Comparison of ENCODE assay signal across 25 cellular contexts in genomic region chr6:105204768-105205167, GRCh38. TPM values are rescaled to one million over a fixed set of nuclear protein-coding genes. Genes with fewer than 3 reads are reported as not detected.
"Had no signal": no experiment of that assay in that cellular context is flagged by ENCODE, and none has a peak within 500 bp of the region (broad histone marks: within the 10 kb centered on the region; RNA-seq: fewer than 3 reads in every experiment).

No MANE protein-coding gene starts in this region.

- H3K4me3 ChIP-seq: adrenal gland, heart right ventricle, left ventricle myocardium inferior, right atrium auricular region, spleen, suprapubic skin, tibial artery had no signal

- H3K4me1 ChIP-seq: adrenal gland, heart right ventricle, left ventricle myocardium inferior, parathyroid adenoma, right atrium auricular region, spleen, suprapubic skin, tibial artery had no signal

- DNase-seq: activated B cell treated with CpG ODN at 0.5 μM for 24 hours; activated effector memory CD4-positive, alpha-beta T cell treated with anti-CD3 and anti-CD28 coated beads, Interleukin-2, amount 50 U/mL, for 16 hours; activated naive CD4-positive, alpha-beta T cell treated with anti-CD3 and anti-CD28 coated beads for 36 hours; activated naive CD8-positive, alpha-beta T cell treated with anti-CD3 and anti-CD28 coated beads for 36 hours; activated T-cell treated with anti-CD3 and anti-CD28 coated beads, Interleukin-2, amount 50 U/mL, for 1 hour; adrenal gland; aorta; cortex of kidney; effector memory CD8-positive, alpha-beta T cell; foreskin fibroblast; heart right ventricle; left ventricle myocardium inferior; naive B cell; occipital lobe; spleen; stimulated activated naive CD4-positive, alpha-beta T cell; T-cell; tibial artery had no signal

- H3K36me3 Mint-ChIP-seq: activated naive CD8-positive, alpha-beta T cell treated with anti-CD3 and anti-CD28 coated beads for 36 hours; brain; T-cell had no signal

- H3K27ac Mint-ChIP-seq: activated B cell treated with CpG ODN at 0.5 μM for 24 hours; activated naive CD4-positive, alpha-beta T cell treated with anti-CD3 and anti-CD28 coated beads for 36 hours; activated naive CD8-positive, alpha-beta T cell treated with anti-CD3 and anti-CD28 coated beads for 36 hours; activated T-helper 1 cell treated with anti-CD3 and anti-CD28 coated beads, Interleukin-12 subunit alpha, Interleukin-12 subunit beta, Interleukin-2, Interleukin-4 antibody, amounts not matched to agents 30 ng/mL and 10 ng/mL and 1 ng/mL, durations not matched to agents 14 hours and 24 hours and 36 hours; effector memory CD8-positive, alpha-beta T cell; naive B cell; T-cell; T-helper 2 cell treated with Interferon-gamma antibody and Interleukin-4, amounts not matched to agents 5 μg/mL and 100 μg/mL, for 36 hours had no signal

- H3K4me3 Mint-ChIP-seq: activated B cell treated with CpG ODN at 0.5 μM for 24 hours; activated naive CD4-positive, alpha-beta T cell treated with anti-CD3 and anti-CD28 coated beads for 36 hours; activated naive CD8-positive, alpha-beta T cell treated with anti-CD3 and anti-CD28 coated beads for 36 hours; activated T-helper 1 cell treated with anti-CD3 and anti-CD28 coated beads, Interleukin-12 subunit alpha, Interleukin-12 subunit beta, Interleukin-2, Interleukin-4 antibody, amounts not matched to agents 30 ng/mL and 10 ng/mL and 1 ng/mL, durations not matched to agents 14 hours and 24 hours and 36 hours; brain; effector memory CD8-positive, alpha-beta T cell; naive B cell; T-cell; T-helper 2 cell treated with Interferon-gamma antibody and Interleukin-4, amounts not matched to agents 5 μg/mL and 100 μg/mL, for 36 hours had no signal

- H3K27me3 ChIP-seq: adrenal gland, heart right ventricle, right atrium auricular region, spleen, suprapubic skin, tibial artery had no signal

- H3K4me1 Mint-ChIP-seq: activated B cell treated with CpG ODN at 0.5 μM for 24 hours; activated naive CD8-positive, alpha-beta T cell treated with anti-CD3 and anti-CD28 coated beads for 36 hours; naive B cell; T-cell had no signal

- H3K36me3 ChIP-seq: adrenal gland, heart right ventricle, left ventricle myocardium inferior, right atrium auricular region, spleen, suprapubic skin, tibial artery had no signal

- H3K79me2 ChIP-seq: parathyroid adenoma had no signal

- H3K9me3 ChIP-seq: adrenal gland, heart right ventricle, left ventricle myocardium inferior, right atrium auricular region, spleen, suprapubic skin, tibial artery had no signal

- H3K9me3 Mint-ChIP-seq: activated B cell treated with CpG ODN at 0.5 μM for 24 hours; activated naive CD4-positive, alpha-beta T cell treated with anti-CD3 and anti-CD28 coated beads for 36 hours; activated naive CD8-positive, alpha-beta T cell treated with anti-CD3 and anti-CD28 coated beads for 36 hours; activated T-helper 1 cell treated with anti-CD3 and anti-CD28 coated beads, Interleukin-12 subunit alpha, Interleukin-12 subunit beta, Interleukin-2, Interleukin-4 antibody, amounts not matched to agents 30 ng/mL and 10 ng/mL and 1 ng/mL, durations not matched to agents 14 hours and 24 hours and 36 hours; effector memory CD8-positive, alpha-beta T cell; T-cell; T-helper 2 cell treated with Interferon-gamma antibody and Interleukin-4, amounts not matched to agents 5 μg/mL and 100 μg/mL, for 36 hours had no signal

- H2AFZ ChIP-seq: parathyroid adenoma had no signal

- H3K9ac ChIP-seq: parathyroid adenoma had no signal

- H3K27ac ChIP-seq: adrenal gland, heart right ventricle, left ventricle myocardium inferior, parathyroid adenoma, right atrium auricular region, spleen, suprapubic skin, tibial artery had no signal

- ATAC-seq: effector memory CD8-positive, alpha-beta T cell; heart right ventricle; T-cell had no signal

RNA-seq across cellular contexts. Expression of gene POPDC3, which starts 25.0 kb away (rescaled TPM):
- total RNA-seq: activated B cell treated with CpG ODN at 0.5 μM for 24 hours; activated naive CD4-positive, alpha-beta T cell treated with anti-CD3 and anti-CD28 coated beads for 36 hours; activated naive CD8-positive, alpha-beta T cell treated with anti-CD3 and anti-CD28 coated beads for 36 hours; activated T-helper 1 cell treated with anti-CD3 and anti-CD28 coated beads, Interleukin-12 subunit alpha, Interleukin-12 subunit beta, Interleukin-2, Interleukin-4 antibody, amounts not matched to agents 30 ng/mL and 10 ng/mL and 1 ng/mL, durations not matched to agents 14 hours and 24 hours and 36 hours; aorta; occipital lobe; spleen; suprapubic skin; T-cell had no signal
- polyA plus RNA-seq: neural cell had no signal
